In genomic region chr4:23967281-23967680, GRCh38 we compare ENCODE assay signal across 32 cellular contexts.
DNase-seq lines count a peak whose midpoint lies in the region; ATAC-seq and TF ChIP-seq lines count a peak whose summit lies in the region.
"Had no signal": no experiment of that assay in that cellular context is flagged by ENCODE, and none has a peak within 500 bp of the region (broad histone marks: within the 10 kb centered on the region; RNA-seq: fewer than 3 reads in every experiment).

No MANE protein-coding gene starts in this region.

- DNase-seq in NCI-H82 (lab: John Stamatoyannopoulos, UW): peak; percentile 48
- DNase-seq in NCI-H82 treated with DMSO at 0.1 percent for 48 hours (lab: John Stamatoyannopoulos, UW; ENCODE audit: unreplicated experiment): no peak
- DNase-seq in GM23338 (ENCODE audit: low spot score): no peak
- no peak for DNase-seq in WTC11 (ENCODE audit: low spot score)
- DNase-seq in iPS-NIHi11 (ENCODE audit: low spot score): peak; percentile 14
- no peak for DNase-seq in Right ventricle myocardium inferior (ENCODE audit: missing footprints)
- DNase-seq in left lobe of liver (ENCODE audit: low spot score): no peak
- DNase-seq in T-helper 1 cell: no peak
- DNase-seq: 8988T; AML-193; C1 segment of cervical spinal cord; Caco-2; Calu3; CD4-positive, alpha-beta memory T cell; CD4-positive, alpha-beta T cell; CD4-positive, CD25-positive, alpha-beta regulatory T cell; CD8-positive, alpha-beta memory T cell; CD8-positive, alpha-beta T cell; COR-L47; DMS 273 treated with DMSO at 0.1 percent for 48 hours; DMS153; DMS79; DMS79 treated with DMSO at 0.1 percent for 48 hours; DND-41 had no signal

- POLR2A ChIA-PET in WTC11 (lab: Charles Lee): no interaction called here

- peaks cover 4% of the 10 kb centered on the region for H3K4me1 ChIP-seq in GM23338 (ENCODE audit: insufficient read depth)
- H3K4me1 ChIP-seq: A549, BE2C, Caco-2 had no signal

- H3K36me3 Mint-ChIP-seq in GM23338 (ENCODE audit: low read depth) (no peaks in the 10 kb centered on the region), WTC11 (no peaks in the 10 kb centered on the region)
- H3K36me3 Mint-ChIP-seq: CD14-positive monocyte; CD4-positive, alpha-beta memory T cell; CD4-positive, CD25-positive, alpha-beta regulatory T cell; CD8-positive, alpha-beta memory T cell; CD8-positive, alpha-beta T cell had no signal

- H3K9me3 Mint-ChIP-seq in GM23338: no peaks in the 10 kb centered on the region
- H3K9me3 Mint-ChIP-seq in WTC11: peaks cover 11% of the 10 kb centered on the region; the same call in 1 of the 2 replicates

- H3K4me3 Mint-ChIP-seq in GM23338: no peak overlapping the region
- no peak overlapping the region for H3K4me3 Mint-ChIP-seq in WTC11
- H3K4me3 Mint-ChIP-seq: B cell; CD14-positive monocyte; CD4-positive, alpha-beta memory T cell; CD4-positive, alpha-beta T cell; CD4-positive, CD25-positive, alpha-beta regulatory T cell; CD8-positive, alpha-beta memory T cell; CD8-positive, alpha-beta T cell had no signal

- no peaks in the 10 kb centered on the region for H3K36me3 ChIP-seq in GM23338 (ENCODE audit: insufficient read depth)
- H3K36me3 ChIP-seq: BE2C; BLaER1; BLaER1 treated with 17β-estradiol and CSF1 and Interleukin-3, amounts not matched to agents 10 nM and 100 nM had no signal

- H3K4me1 Mint-ChIP-seq in GM23338 (peaks cover 17% of the 10 kb centered on the region), WTC11 (peaks cover 27% of the 10 kb centered on the region)
- H3K4me1 Mint-ChIP-seq: B cell; CD14-positive monocyte; CD4-positive, alpha-beta memory T cell; CD4-positive, CD25-positive, alpha-beta regulatory T cell; CD8-positive, alpha-beta memory T cell had no signal

- H3K4me3 ChIP-seq in GM23338: no peak overlapping the region
- H3K4me3 ChIP-seq: A549; BLaER1; BLaER1 treated with 17β-estradiol and CSF1 and Interleukin-3, amounts not matched to agents 10 nM and 100 nM had no signal

- no peak overlapping the region for H3K27ac ChIP-seq in GM23338 (ENCODE audit: low read depth)
- H3K27ac ChIP-seq: 22Rv1; A549; BLaER1; BLaER1 treated with 17β-estradiol and CSF1 and Interleukin-3, amounts not matched to agents 10 nM and 100 nM; C4-2B had no signal

- no peaks in the 10 kb centered on the region for H3K79me2 ChIP-seq in GM23338 (replicated peaks; ENCODE audit: insufficient read depth)

- peak; percentile 53 for ATAC-seq in GM23338
- peak; percentile 41 for ATAC-seq in WTC11
- ATAC-seq in Right ventricle myocardium inferior: no peak
- no peak for ATAC-seq in left lobe of liver
- ATAC-seq: A549; CD8-positive, alpha-beta T cell had no signal

- H3K9me2 ChIP-seq in GM23338 (ENCODE audit: insufficient read depth): peaks cover 13% of the 10 kb centered on the region; the same call in 1 of the 2 replicates

- intact Hi-C loops in Right ventricle myocardium inferior (cut with DNase I): no loop called here

- no peak overlapping the region for H2AFZ ChIP-seq in GM23338

- TF ChIP-seq CTCF in GM23338 (conservative IDR thresholded peaks at IDR 0.05; ENCODE audit: low read depth in 2 of 2): no peak
- TF ChIP-seq CTCF in WTC11 (IDR thresholded peaks at IDR 0.05): no peak

- H3K27me3 ChIP-seq in GM23338 (ENCODE audit: insufficient read depth): no peaks in the 10 kb centered on the region
- H3K27me3 ChIP-seq: BLaER1; BLaER1 treated with 17β-estradiol and CSF1 and Interleukin-3, amounts not matched to agents 10 nM and 100 nM had no signal

- H3K4me2 ChIP-seq in GM23338: no peak overlapping the region
- H3K4me2 ChIP-seq: A549; BLaER1; BLaER1 treated with 17β-estradiol and CSF1 and Interleukin-3, amounts not matched to agents 10 nM and 100 nM had no signal

- no peak overlapping the region for H3K27ac Mint-ChIP-seq in GM23338
- no peak overlapping the region for H3K27ac Mint-ChIP-seq in WTC11
- H3K27ac Mint-ChIP-seq: B cell; CD4-positive, alpha-beta memory T cell; CD4-positive, alpha-beta T cell; CD4-positive, CD25-positive, alpha-beta regulatory T cell; CD8-positive, alpha-beta memory T cell; CD8-positive, alpha-beta T cell had no signal

- H4K20me1 ChIP-seq in GM23338 (replicated peaks; ENCODE audit: insufficient read depth): no peaks in the 10 kb centered on the region
- H4K20me1 ChIP-seq: BLaER1; BLaER1 treated with 17β-estradiol and CSF1 and Interleukin-3, amounts not matched to agents 10 nM and 100 nM had no signal

- no peaks in the 10 kb centered on the region for H3F3A ChIP-seq in GM23338 (replicated peaks; ENCODE audit: low read depth)

- CTCF ChIA-PET in WTC11 (lab: Charles Lee): interaction anchor here (0.6 to 3.6 kb wide), 13 partner anchors 13 to 452 kb away, joined by 3 to 37 read pairs (median 4); partner anchors contain the start of gene PPARGC1A

- H3K27me3 Mint-ChIP-seq in GM23338 (ENCODE audit: insufficient read depth, low read depth, poor library complexity) (peaks cover 5% of the 10 kb centered on the region), WTC11 (ENCODE audit: low read depth) (no peaks in the 10 kb centered on the region)
- H3K27me3 Mint-ChIP-seq: B cell; CD4-positive, alpha-beta T cell; CD4-positive, CD25-positive, alpha-beta regulatory T cell; CD8-positive, alpha-beta memory T cell had no signal

TF ChIP-seq in GM23338, 12 proteins besides CTCF, POLR2A, EP300 and RAD21 (continues in another document):
- TF ChIP-seq CREB1 (CRISPR knock-in tag; IDR thresholded peaks at IDR 0.05; ENCODE audit: low read depth) (no peak), ZNF331 (CRISPR knock-in tag; IDR thresholded peaks at IDR 0.05; ENCODE audit: low read depth) (no peak), STAT1 (IDR thresholded peaks at IDR 0.05; ENCODE audit: unreplicated experiment) (no peak), NANOG (IDR thresholded peaks at IDR 0.05; ENCODE audit: borderline replicate concordance) (no peak), REST (IDR thresholded peaks at IDR 0.05; ENCODE audit: unreplicated experiment) (no peak), JUNB (IDR thresholded peaks at IDR 0.05; ENCODE audit: unreplicated experiment) (no peak), ZNF114 (CRISPR knock-in tag; IDR thresholded peaks at IDR 0.05) (no peak), POLR2AphosphoS5 (IDR thresholded peaks at IDR 0.05; ENCODE audit: low read depth) (no peak)

TF ChIP-seq in WTC11, 78 proteins besides CTCF, POLR2A, EP300 and RAD21 (continues in another document):
- no peak for TF ChIP-seq ESRRA (CRISPR knock-in tag; IDR thresholded peaks at IDR 0.05; ENCODE audit: borderline replicate concordance)
- TF ChIP-seq USF1 (CRISPR knock-in tag; IDR thresholded peaks at IDR 0.05): no peak
- TF ChIP-seq KAT7 (CRISPR knock-in tag; IDR thresholded peaks at IDR 0.05; ENCODE audit: borderline replicate concordance): no peak
- TF ChIP-seq MYBL2 (CRISPR knock-in tag; IDR thresholded peaks at IDR 0.05): no peak
- TF ChIP-seq MLX (CRISPR knock-in tag; IDR thresholded peaks at IDR 0.05): no peak
- TF ChIP-seq PRRX2 (CRISPR knock-in tag; IDR thresholded peaks at IDR 0.05): no peak
- TF ChIP-seq E2F5 (CRISPR knock-in tag; IDR thresholded peaks at IDR 0.05): no peak
- no peak for TF ChIP-seq ZNF532 (CRISPR knock-in tag; IDR thresholded peaks at IDR 0.05; ENCODE audit: borderline replicate concordance)

Comparison
In these comparisons a context has a peak if more than half of its experiments do, and no peak if none do; other contexts are left out.
1. DNase-seq: peak in NCI-H82 (single experiment) and iPS-NIHi11 (single experiment); none in NCI-H82 treated with DMSO at 0.1 percent for 48 hours (single experiment), GM23338 (single experiment), WTC11 (single experiment), Right ventricle myocardium inferior (single experiment), left lobe of liver (single experiment) and T-helper 1 cell (0 of 5).
2. ATAC-seq: peak in GM23338 (single experiment) and WTC11 (single experiment); none in Right ventricle myocardium inferior (single experiment) and left lobe of liver (single experiment).